ENCODE assay signal across 10 cellular contexts in the genomic region with DNA sequence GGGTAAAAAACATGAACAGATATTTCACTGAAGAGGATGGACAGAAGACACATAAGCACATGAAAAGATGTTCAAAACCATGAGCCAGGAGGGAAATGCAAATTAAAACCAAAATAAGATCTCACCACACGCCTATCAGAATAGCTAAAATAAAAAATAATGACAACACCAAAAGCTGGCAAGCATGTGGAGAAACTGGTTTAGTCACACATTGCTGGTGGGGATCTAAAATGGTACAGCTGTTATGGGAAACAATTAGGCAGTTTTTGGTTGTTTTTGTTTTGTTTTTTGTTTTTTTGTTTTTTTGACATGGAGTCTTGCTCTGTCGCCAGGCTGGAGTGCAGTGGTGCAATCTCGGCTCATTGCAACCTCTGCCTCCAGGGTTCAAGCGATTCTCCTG. TPM values are rescaled to one million over a fixed set of nuclear protein-coding genes. Genes with fewer than 3 reads are reported as not detected.
"Had no signal": no experiment of that assay in that cellular context is flagged by ENCODE, and none has a peak within 500 bp of the region (broad histone marks: within the 10 kb centered on the region; RNA-seq: fewer than 3 reads in every experiment).

No MANE protein-coding gene starts in this region.

- H3K4me3 ChIP-seq: GM23338, HAP-1 had no signal

- H3K4me3 Mint-ChIP-seq: GM23338, HFFc6 had no signal

- H3K9me3 Mint-ChIP-seq: GM23338 had no signal

- H2AFZ ChIP-seq: GM23338 had no signal

- H3K4me2 ChIP-seq: GM23338 had no signal

- H3K4me1 ChIP-seq: HAP-1 had no signal

- FAIRE-seq: H1, H54, HepG2 had no signal

- DNase-seq: HFFc6, KBM-7 had no signal

- ATAC-seq: GM23338, HCT116, HepG2 had no signal

- H3K36me3 ChIP-seq: HAP-1 had no signal

- H3K27ac Mint-ChIP-seq: GM23338, HFFc6 had no signal

- H3K27ac ChIP-seq: HL-60 had no signal

RNA-seq across cellular contexts. Expression of gene TEKT3, which starts 44.7 kb away (rescaled TPM):
- total RNA-seq: HFFc6, HT1080 had no signal
